8 cellular contexts compared by ENCODE assay signal in genomic region chrX:48801281-48802088, GRCh38. TPM values are rescaled to one million over a fixed set of nuclear protein-coding genes. Genes with fewer than 3 reads are reported as not detected.
DNase-seq lines count a peak whose midpoint lies in the region; ATAC-seq and TF ChIP-seq lines count a peak whose summit lies in the region.

TSS of gene HDAC6 (plus strand) at chrX:48802067. CDS start at chrX:48802693, 626 bp downstream.

- H3K4me2 ChIP-seq in smooth muscle cell, result peak within 1 kb of the TSS; percentile 86

- POLR2A ChIA-PET in AG04449 (lab: Yijun Ruan, JAX), result no interaction called here
- POLR2A ChIA-PET in WTC11 (lab: Charles Lee), result interaction anchor here (0.7 to 1.0 kb wide), 6 partner anchors 64 to 157 kb away, joined by 3 to 5 read pairs (median 4); partner anchors contain the start of genes PQBP1, SLC35A2 and TIMM17B

- peak; percentile 87 for ATAC-seq in GM18907 (IDR thresholded peaks at IDR 0.05; ENCODE audit: unreplicated experiment)
- peak; percentile 87 for ATAC-seq in HG03159 (IDR thresholded peaks at IDR 0.05; ENCODE audit: unreplicated experiment)
- peak; percentile 90 for ATAC-seq in WTC11

- H3F3A ChIP-seq in smooth muscle cell (ENCODE audit: low read depth), result no peaks in the 10 kb centered on the region

- no peaks in the 10 kb centered on the region for H3K4me1 ChIP-seq in smooth muscle cell (ENCODE audit: low read depth)

- peak within 1 kb of the TSS; percentile 53 for H2AFZ ChIP-seq in smooth muscle cell (ENCODE audit: low read depth)

- CTCF ChIA-PET in AG04449 (lab: Yijun Ruan, JAX) (no interaction called here), WTC11 (lab: Charles Lee) (interaction anchor here (0.6 to 1.1 kb wide), 7 partner anchors 8 to 170 kb away, joined by 3 to 5 read pairs (median 3); partner anchors contain the start of genes KCND1, SLC35A2 and SUV39H1)

- H3K4me3 ChIP-seq in AG04449 (ENCODE audit: low read depth, low read length) (peak within 1 kb of the TSS; percentile 73), cardiac fibroblast (replicated peaks in 1 of 2; ENCODE audit: low read depth in 2 of 2, low read length in 2 of 2) (peak within 1 kb of the TSS; percentile 57 to 71), smooth muscle cell (peak within 1 kb of the TSS; percentile 62)

- peaks cover 8% of the 10 kb centered on the region for H3K36me3 Mint-ChIP-seq in WTC11

- no peaks in the 10 kb centered on the region for H3K36me3 ChIP-seq in smooth muscle cell (ENCODE audit: low read depth)

- no peaks in the 10 kb centered on the region for H3K9me3 Mint-ChIP-seq in WTC11

- peak within 1 kb of the TSS; percentile 90 for H3K27ac ChIP-seq in smooth muscle cell (ENCODE audit: low read depth)

- H3K27ac Mint-ChIP-seq in WTC11, result peak within 1 kb of the TSS; percentile 100

- 39% methylated on average over 80 of the region's 89 CpGs for WGBS in smooth muscle cell (ENCODE audit: low lambda C conversion rate)

- H3K9ac ChIP-seq in smooth muscle cell (ENCODE audit: low read depth), result peak within 1 kb of the TSS; percentile 80

- H4K20me1 ChIP-seq in smooth muscle cell (ENCODE audit: low read depth), result no peaks in the 10 kb centered on the region

- H3K4me3 Mint-ChIP-seq in WTC11, result peak within 1 kb of the TSS; percentile 92

- no peaks in the 10 kb centered on the region for H3K79me2 ChIP-seq in smooth muscle cell (ENCODE audit: low read depth)

- peaks cover 6% of the 10 kb centered on the region for H3K4me1 Mint-ChIP-seq in WTC11

- no peaks in the 10 kb centered on the region for H3K9me3 ChIP-seq in smooth muscle cell (replicated peaks; ENCODE audit: low read depth)

- H3K27me3 ChIP-seq in smooth muscle cell (ENCODE audit: low read depth), result no peaks in the 10 kb centered on the region

- no peak for TF ChIP-seq CTCF in AG04449 (IDR thresholded peaks at IDR 0.05; ENCODE audit: insufficient read depth, low read length, missing control alignments)
- no peak for TF ChIP-seq CTCF in WTC11 (IDR thresholded peaks at IDR 0.05)
- TF ChIP-seq CTCF in cardiac fibroblast (IDR thresholded peaks at IDR 0.05; ENCODE audit: low read depth, low read length), result no peak
- no peak for TF ChIP-seq CTCF in smooth muscle cell (IDR thresholded peaks at IDR 0.05; ENCODE audit: borderline replicate concordance, insufficient read depth, poor library complexity, severe bottlenecking)

- H3K27me3 Mint-ChIP-seq in WTC11 (ENCODE audit: low read depth), result peaks cover 3% of the 10 kb centered on the region

- DNase-seq in AG04449 (ENCODE audit: low read depth, low spot score), result peak; percentile 86
- peak; percentile 99 for DNase-seq in NCI-H2227 treated with DMSO at 0.1 percent for 48 hours (lab: John Stamatoyannopoulos, UW)
- DNase-seq in WTC11 (ENCODE audit: low spot score), result peak; percentile 95
- DNase-seq in cardiac fibroblast (ENCODE audit: low read depth in 2 of 2), result peak; percentile 98 to 99
- DNase-seq in iPS-NIHi11 (ENCODE audit: low spot score), result peak; percentile 88
- DNase-seq in smooth muscle cell (lab: John Stamatoyannopoulos, UW; ENCODE audit: unreplicated experiment), result peak; percentile 83

TF ChIP-seq in WTC11, 78 proteins besides CTCF, POLR2A, EP300 and RAD21:
- no peak for TF ChIP-seq CDX4 (CRISPR knock-in tag; IDR thresholded peaks at IDR 0.05; ENCODE audit: borderline replicate concordance)
- TF ChIP-seq FOXP4 (CRISPR knock-in tag; IDR thresholded peaks at IDR 0.05), result no peak
- peak; percentile 84 for TF ChIP-seq SP1 (CRISPR knock-in tag; conservative IDR thresholded peaks at IDR 0.05)
- no peak for TF ChIP-seq ELF4 (CRISPR knock-in tag; IDR thresholded peaks at IDR 0.05; ENCODE audit: low read depth)
- TF ChIP-seq NFYB (CRISPR knock-in tag; conservative IDR thresholded peaks at IDR 0.05; ENCODE audit: low read depth), result peak; percentile 48
- TF ChIP-seq FOXK1 (CRISPR knock-in tag; IDR thresholded peaks at IDR 0.05), result peak; percentile 83
- peak; percentile 74; the same call in 1 of the 2 replicates for TF ChIP-seq CREB1 (CRISPR knock-in tag; IDR thresholded peaks at IDR 0.05)
- peak; percentile 76 for TF ChIP-seq MAX (CRISPR knock-in tag; IDR thresholded peaks at IDR 0.05)
- peak; percentile 98 for TF ChIP-seq CREM (CRISPR knock-in tag; IDR thresholded peaks at IDR 0.05)
- no peak for TF ChIP-seq ESRRA (CRISPR knock-in tag; IDR thresholded peaks at IDR 0.05; ENCODE audit: borderline replicate concordance)
TF ChIP-seq in WTC11: peak in this region for 6.

RNA-seq across cellular contexts. Expression of gene HDAC6, which starts in this region (rescaled TPM):
- 58.5 to 60.3 TPM (median 59.2 TPM) in 3 replicates for total RNA-seq in WTC11 (2021)
- 46.0 and 76.1 TPM in 2 replicates for total RNA-seq in smooth muscle cell
- 68.9 and 71.3 TPM in 2 replicates for polyA plus RNA-seq in smooth muscle cell

Comparison
In these comparisons a context has a peak if more than half of its experiments do, and no peak if none do; other contexts are left out.
1. Peak in every context shown above with its lines: DNase-seq, ATAC-seq, H3K4me3 ChIP-seq and H3K27ac ChIP-seq.